Comparison of ENCODE assay signal across 8 cellular contexts in the genomic region with DNA sequence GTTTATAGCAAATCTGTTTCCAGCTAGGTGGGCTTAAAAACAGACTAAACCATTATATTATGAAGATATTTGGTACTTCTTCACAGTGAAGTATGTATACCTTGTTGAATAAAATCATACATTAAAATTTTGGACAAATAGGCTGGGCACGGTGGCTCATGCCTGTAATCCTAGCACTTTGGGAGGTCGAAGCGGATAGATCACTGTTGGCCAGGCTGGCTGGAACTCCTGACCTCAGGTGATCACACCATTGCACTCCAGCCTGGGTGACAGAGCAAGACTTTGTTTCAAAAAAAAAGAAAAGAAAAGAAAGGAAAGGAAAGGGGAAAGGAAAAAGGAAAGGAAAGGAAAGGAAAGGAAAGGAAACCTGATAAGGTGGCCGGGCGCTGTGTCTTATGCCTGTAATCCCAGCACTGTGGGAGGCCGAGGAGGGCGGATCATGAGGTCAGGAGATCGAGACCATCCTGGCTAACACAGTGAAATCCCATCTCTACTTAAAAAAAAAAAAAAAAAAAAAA. TPM values are rescaled to one million over a fixed set of nuclear protein-coding genes. Genes with fewer than 3 reads are reported as not detected.
A peak's percentile ranks its signal among the peaks of the same experiment; 100 is the strongest.
DNase-seq lines count a peak whose midpoint lies in the region; ATAC-seq, FAIRE-seq and TF ChIP-seq lines count a peak whose summit lies in the region.
"Not testable (repeated sequence)": the region's sequence is repeated elsewhere in the genome, so short reads cannot be mapped to it uniquely, and the experiment has no call there.

No MANE protein-coding gene starts in this region.

- H3K9me3 Mint-ChIP-seq in activated CD4-positive, alpha-beta memory T cell treated with anti-CD3 and anti-CD28 coated beads, Interleukin-2, amount 10 ng/mL, durations not matched to agents 7 days and 5 days; activated naive CD4-positive, alpha-beta T cell treated with anti-CD3 and anti-CD28 coated beads, Interleukin-2, amount 50 U/mL, for 24 hours; central memory CD8-positive, alpha-beta T cell; neural progenitor cell; stimulated activated naive CD8-positive, alpha-beta T cell treated with anti-CD3 and anti-CD28 coated beads, Interleukin-15, Interleukin-2, amounts not matched to agents 100 ng/mL and 50 ng/mL, for 24 hours: not testable (repeated sequence)

- H3K4me1 ChIP-seq in BLaER1 (peaks cover 39% of the 10 kb centered on the region), HepG2 (ENCODE audit: insufficient read depth, low read length) (peaks cover 22% of the 10 kb centered on the region)
- not testable (repeated sequence) for H3K4me1 ChIP-seq in neural progenitor cell

- peaks cover 28% of the 10 kb centered on the region; the same call in 1 of the 2 replicates for H3K36me3 ChIP-seq in BLaER1
- not testable (repeated sequence) for H3K36me3 ChIP-seq in HepG2 (replicated peaks in 1 of 2; ENCODE audit: control insufficient read depth in 1 of 2, insufficient read depth in 2 of 2, low read length in 2 of 2); neural progenitor cell

- not testable (repeated sequence) for BruUV-seq in HepG2 (replicated peaks; lab: Mats Ljungman, UMichigan)

- peak overlapping the region; percentile 26 for H3K27ac Mint-ChIP-seq in activated CD4-positive, alpha-beta memory T cell treated with anti-CD3 and anti-CD28 coated beads, Interleukin-2, amount 10 ng/mL, durations not matched to agents 7 days and 5 days
- peak overlapping the region; percentile 6 for H3K27ac Mint-ChIP-seq in activated naive CD4-positive, alpha-beta T cell treated with anti-CD3 and anti-CD28 coated beads, Interleukin-2, amount 50 U/mL, for 24 hours
- peak overlapping the region; percentile 29 for H3K27ac Mint-ChIP-seq in central memory CD8-positive, alpha-beta T cell (ENCODE audit: low read depth)
- peak overlapping the region; percentile 89 for H3K27ac Mint-ChIP-seq in neural progenitor cell
- H3K27ac Mint-ChIP-seq in stimulated activated naive CD8-positive, alpha-beta T cell treated with anti-CD3 and anti-CD28 coated beads, Interleukin-15, Interleukin-2, amounts not matched to agents 100 ng/mL and 50 ng/mL, for 24 hours: peak overlapping the region; percentile 68

- not testable (repeated sequence) for H3K4me3 ChIP-seq in BLaER1; HepG2 (replicated peaks in 1 of 3; ENCODE audit: insufficient read depth in 1 of 3, low read depth in 2 of 3, low read length in 3 of 3); neural progenitor cell

- not testable (repeated sequence) for FAIRE-seq in HepG2 (lab: Jason Lieb, UNC)

- H3K9ac ChIP-seq in BLaER1; HepG2 (ENCODE audit: insufficient read depth, low read depth, low read length); neural progenitor cell: not testable (repeated sequence)

- CTCF ChIA-PET in RWPE1 (lab: Yijun Ruan, JAX); activated CD4-positive, alpha-beta memory T cell treated with anti-CD3 and anti-CD28 coated beads, Interleukin-2, amount 10 ng/mL, durations not matched to agents 7 days and 5 days (lab: Charles Lee); HepG2 (lab: Yijun Ruan, JAX; ENCODE audit: low intra/inter-chr PET ratio, low total read pairs): not testable (repeated sequence)

- in situ Hi-C loops in HepG2 (cut with HindIII; ENCODE audit: extremely low pct_ligation_motif_present, low pct_unique_long_range_greater_than_20kb): not testable (repeated sequence)

- peaks cover 29% of the 10 kb centered on the region for H3K4me1 Mint-ChIP-seq in activated CD4-positive, alpha-beta memory T cell treated with anti-CD3 and anti-CD28 coated beads, Interleukin-2, amount 10 ng/mL, durations not matched to agents 7 days and 5 days
- peaks cover 29% of the 10 kb centered on the region for H3K4me1 Mint-ChIP-seq in activated naive CD4-positive, alpha-beta T cell treated with anti-CD3 and anti-CD28 coated beads, Interleukin-2, amount 50 U/mL, for 24 hours
- peaks cover 14% of the 10 kb centered on the region for H3K4me1 Mint-ChIP-seq in central memory CD8-positive, alpha-beta T cell
- H3K4me1 Mint-ChIP-seq in neural progenitor cell: not testable (repeated sequence)
- peaks cover 23% of the 10 kb centered on the region for H3K4me1 Mint-ChIP-seq in stimulated activated naive CD8-positive, alpha-beta T cell treated with anti-CD3 and anti-CD28 coated beads, Interleukin-15, Interleukin-2, amounts not matched to agents 100 ng/mL and 50 ng/mL, for 24 hours (ENCODE audit: low read depth)

- 90% methylated on average over 8 of the region's 8 CpGs for WGBS in HepG2 (ENCODE audit: low lambda C conversion rate)

- not testable (repeated sequence) for TF ChIP-seq POLR2A in HepG2 (IDR thresholded peaks at IDR 0.05; ENCODE audit: insufficient read depth in 1 of 2, low read depth in 2 of 2, low read length in 2 of 2)

- not testable (repeated sequence) for H3K27me3 Mint-ChIP-seq in activated CD4-positive, alpha-beta memory T cell treated with anti-CD3 and anti-CD28 coated beads, Interleukin-2, amount 10 ng/mL, durations not matched to agents 7 days and 5 days; activated naive CD4-positive, alpha-beta T cell treated with anti-CD3 and anti-CD28 coated beads, Interleukin-2, amount 50 U/mL, for 24 hours; central memory CD8-positive, alpha-beta T cell; neural progenitor cell (ENCODE audit: insufficient read depth, low read depth); stimulated activated naive CD8-positive, alpha-beta T cell treated with anti-CD3 and anti-CD28 coated beads, Interleukin-15, Interleukin-2, amounts not matched to agents 100 ng/mL and 50 ng/mL, for 24 hours

- intact Hi-C loops in HepG2 (cut with micrococcal nuclease; ENCODE audit: unreplicated experiment): not testable (repeated sequence)

- H3K4me2 ChIP-seq in BLaER1: peak overlapping the region; percentile 44
- 0 out of 2 replicates have a peak overlapping the region, but pooled peaks have one; percentile 25 for H3K4me2 ChIP-seq in HepG2 (ENCODE audit: low read depth, low read length)
- H3K4me2 ChIP-seq in neural progenitor cell: not testable (repeated sequence)

- not testable (repeated sequence) for TF ChIP-seq RAD21 in HepG2 (CRISPR knock-in tag; IDR thresholded peaks at IDR 0.05)

- not testable (repeated sequence) for TF ChIP-seq CTCF in RWPE1 (conservative IDR thresholded peaks at IDR 0.05; ENCODE audit: low read depth); HepG2 (CRISPR knock-in tag; IDR thresholded peaks at IDR 0.05); neural progenitor cell (IDR thresholded peaks at IDR 0.05)

- H3K36me3 Mint-ChIP-seq in activated CD4-positive, alpha-beta memory T cell treated with anti-CD3 and anti-CD28 coated beads, Interleukin-2, amount 10 ng/mL, durations not matched to agents 7 days and 5 days (ENCODE audit: low read depth); central memory CD8-positive, alpha-beta T cell (ENCODE audit: insufficient read depth); neural progenitor cell: not testable (repeated sequence)
- peaks cover 13% of the 10 kb centered on the region for H3K36me3 Mint-ChIP-seq in activated naive CD4-positive, alpha-beta T cell treated with anti-CD3 and anti-CD28 coated beads, Interleukin-2, amount 50 U/mL, for 24 hours
- peaks cover 11% of the 10 kb centered on the region for H3K36me3 Mint-ChIP-seq in stimulated activated naive CD8-positive, alpha-beta T cell treated with anti-CD3 and anti-CD28 coated beads, Interleukin-15, Interleukin-2, amounts not matched to agents 100 ng/mL and 50 ng/mL, for 24 hours (ENCODE audit: low read depth)

- not testable (repeated sequence) for DNase-seq in RWPE1 (ENCODE audit: low spot score); activated CD4-positive, alpha-beta memory T cell treated with anti-CD3 and anti-CD28 coated beads, Interleukin-2, amount 10 ng/mL, durations not matched to agents 7 days and 5 days; central memory CD8-positive, alpha-beta T cell (ENCODE audit: low spot score in 2 of 2); HepG2 (ENCODE audit: low spot score); neural progenitor cell (ENCODE audit: low spot score)

- H3K27ac ChIP-seq in BLaER1, neural progenitor cell: not testable (repeated sequence)
- H3K27ac ChIP-seq in RWPE1 (peak overlapping the region; percentile 38; the same call in 1 of the 2 replicates), HepG2 (ENCODE audit: extremely low read length, insufficient read depth, low read length) (peak overlapping the region; percentile 23)

- not testable (repeated sequence) for H3K27me3 ChIP-seq in BLaER1; HepG2 (ENCODE audit: control insufficient read depth in 1 of 2, insufficient read depth in 2 of 2, low read length in 2 of 2); neural progenitor cell

- H2AFZ ChIP-seq in HepG2 (ENCODE audit: low read length); neural progenitor cell (replicated peaks): not testable (repeated sequence)

- not testable (repeated sequence) for H3K9me3 ChIP-seq in BLaER1; HepG2 (ENCODE audit: low read length); neural progenitor cell (ENCODE audit: low read depth)

- not testable (repeated sequence) for H3K4me3 Mint-ChIP-seq in activated CD4-positive, alpha-beta memory T cell treated with anti-CD3 and anti-CD28 coated beads, Interleukin-2, amount 10 ng/mL, durations not matched to agents 7 days and 5 days; activated naive CD4-positive, alpha-beta T cell treated with anti-CD3 and anti-CD28 coated beads, Interleukin-2, amount 50 U/mL, for 24 hours; central memory CD8-positive, alpha-beta T cell; neural progenitor cell; stimulated activated naive CD8-positive, alpha-beta T cell treated with anti-CD3 and anti-CD28 coated beads, Interleukin-15, Interleukin-2, amounts not matched to agents 100 ng/mL and 50 ng/mL, for 24 hours

- TF ChIP-seq EP300 in HepG2 (IDR thresholded peaks at IDR 0.05; ENCODE audit: low read depth in 2 of 2, low read length in 2 of 2); HepG2 (CRISPR knock-in tag; IDR thresholded peaks at IDR 0.05; ENCODE audit: borderline replicate concordance): not testable (repeated sequence)

- POLR2A ChIA-PET in RWPE1 (lab: Yijun Ruan, JAX; ENCODE audit: low non-redundant PET); activated CD4-positive, alpha-beta memory T cell treated with anti-CD3 and anti-CD28 coated beads, Interleukin-2, amount 10 ng/mL, durations not matched to agents 7 days and 5 days (lab: Charles Lee); HepG2 (lab: Yijun Ruan, JAX): not testable (repeated sequence)

- H4K20me1 ChIP-seq in BLaER1 (peaks cover 17% of the 10 kb centered on the region), neural progenitor cell (ENCODE audit: low read depth) (peaks cover 23% of the 10 kb centered on the region)
- not testable (repeated sequence) for H4K20me1 ChIP-seq in HepG2 (ENCODE audit: insufficient read depth, low read length)

- H3F3A ChIP-seq in neural progenitor cell (ENCODE audit: low read depth): not testable (repeated sequence)

- not testable (repeated sequence) for ATAC-seq in central memory CD8-positive, alpha-beta T cell (replicated peaks; ENCODE audit: extremely low read depth, poor library complexity, severe bottlenecking)
- peak; percentile 50; the same call in 2 of the 3 replicates for ATAC-seq in HepG2

- H3K79me2 ChIP-seq in HepG2 (ENCODE audit: insufficient read depth, low read length): peaks cover 16% of the 10 kb centered on the region
- H3K79me2 ChIP-seq in neural progenitor cell (ENCODE audit: low read depth): peaks cover 24% of the 10 kb centered on the region

RNA-seq across cellular contexts. Expression of a gene that starts 57.7 kb away (rescaled TPM):
- 10 to 100 TPM; 47.6 to 50.7 TPM for total RNA-seq in activated CD4-positive, alpha-beta memory T cell treated with anti-CD3 and anti-CD28 coated beads, Interleukin-2, amount 10 ng/mL, durations not matched to agents 7 days and 5 days
- total RNA-seq in HepG2 (2016; rRNA removed; fragmentation: Illumina TruSeq; extraction: Trizol) (80.8 and 102 TPM in 2 replicates), neural progenitor cell (ENCODE audit: low replicate concordance) (34.8 and 62.3 TPM in 2 replicates)
- total RNA-seq in HepG2 (2016; cell fraction: cytosol; rRNA removed; fragmentation: Illumina TruSeq; extraction: Trizol; ENCODE audit: low read depth): 11.4 and 15.2 TPM in 2 replicates
- 83.9 and 95.1 TPM in 2 replicates for total RNA-seq in HepG2 (2016; cell fraction: insoluble cytoplasmic fraction; rRNA removed; fragmentation: Illumina TruSeq; extraction: Trizol)
- total RNA-seq in HepG2 (2016; cell fraction: membrane; rRNA removed; fragmentation: Illumina TruSeq; extraction: Trizol): 44.7 and 50.2 TPM in 2 replicates
- total RNA-seq in HepG2 (2016; cell fraction: nucleus; rRNA removed; fragmentation: Illumina TruSeq; extraction: Trizol): 44.2 and 50.7 TPM in 2 replicates
- 47.2 and 56.2 TPM in 2 replicates for polyA plus RNA-seq in HepG2 (2011; rRNA removed)
- 48.6 and 53.6 TPM in 2 replicates for polyA plus RNA-seq in HepG2 (2011; cell fraction: cytosol; rRNA removed)
- polyA plus RNA-seq in HepG2 (2011; cell fraction: nucleus; rRNA removed): 34.9 and 42.3 TPM in 2 replicates
- 43.2 and 74.3 TPM in 2 replicates for polyA plus RNA-seq in HepG2 (2012)
- polyA plus RNA-seq in HepG2 (2016; cell fraction: cytosol; fragmentation: Illumina TruSeq; extraction: Trizol; ENCODE audit: low read depth): 12.5 and 13.5 TPM in 2 replicates
- polyA plus RNA-seq in HepG2 (2016; cell fraction: insoluble cytoplasmic fraction; fragmentation: Illumina TruSeq; extraction: Trizol; ENCODE audit: low read depth): 113 and 120 TPM in 2 replicates
- 33.8 and 38.0 TPM in 2 replicates for polyA plus RNA-seq in HepG2 (2016; cell fraction: membrane; fragmentation: Illumina TruSeq; extraction: Trizol; ENCODE audit: low read depth)
- 70.2 and 80.1 TPM in 2 replicates for polyA plus RNA-seq in HepG2 (2016; cell fraction: nucleus; fragmentation: Illumina TruSeq; extraction: Trizol; ENCODE audit: insufficient read depth, low read depth)
- polyA minus RNA-seq in HepG2 (2011; rRNA and poly(A)+ RNA removed; ENCODE audit: low replicate concordance): 90.3 and 147 TPM in 2 replicates
- 29.5 and 33.5 TPM in 2 replicates for polyA minus RNA-seq in HepG2 (2011; cell fraction: cytosol; rRNA and poly(A)+ RNA removed)
- 28.8 and 31.6 TPM in 2 replicates for polyA minus RNA-seq in HepG2 (2011; cell fraction: nucleus; rRNA and poly(A)+ RNA removed)

Comparison
In these comparisons a context has a peak if more than half of its experiments do, and no peak if none do; other contexts are left out.
1. H3K27ac Mint-ChIP-seq: peak in every context shown above with its lines; median percentile 89 in neural progenitor cell; 68 in stimulated activated naive CD8-positive, alpha-beta T cell treated with anti-CD3 and anti-CD28 coated beads, Interleukin-15, Interleukin-2, amounts not matched to agents 100 ng/mL and 50 ng/mL, for 24 hours; 29 in central memory CD8-positive, alpha-beta T cell; 26 in activated CD4-positive, alpha-beta memory T cell treated with anti-CD3 and anti-CD28 coated beads, Interleukin-2, amount 10 ng/mL, durations not matched to agents 7 days and 5 days; 6 in activated naive CD4-positive, alpha-beta T cell treated with anti-CD3 and anti-CD28 coated beads, Interleukin-2, amount 50 U/mL, for 24 hours.